ENCODE assay signal across 11 cellular contexts in the genomic region with DNA sequence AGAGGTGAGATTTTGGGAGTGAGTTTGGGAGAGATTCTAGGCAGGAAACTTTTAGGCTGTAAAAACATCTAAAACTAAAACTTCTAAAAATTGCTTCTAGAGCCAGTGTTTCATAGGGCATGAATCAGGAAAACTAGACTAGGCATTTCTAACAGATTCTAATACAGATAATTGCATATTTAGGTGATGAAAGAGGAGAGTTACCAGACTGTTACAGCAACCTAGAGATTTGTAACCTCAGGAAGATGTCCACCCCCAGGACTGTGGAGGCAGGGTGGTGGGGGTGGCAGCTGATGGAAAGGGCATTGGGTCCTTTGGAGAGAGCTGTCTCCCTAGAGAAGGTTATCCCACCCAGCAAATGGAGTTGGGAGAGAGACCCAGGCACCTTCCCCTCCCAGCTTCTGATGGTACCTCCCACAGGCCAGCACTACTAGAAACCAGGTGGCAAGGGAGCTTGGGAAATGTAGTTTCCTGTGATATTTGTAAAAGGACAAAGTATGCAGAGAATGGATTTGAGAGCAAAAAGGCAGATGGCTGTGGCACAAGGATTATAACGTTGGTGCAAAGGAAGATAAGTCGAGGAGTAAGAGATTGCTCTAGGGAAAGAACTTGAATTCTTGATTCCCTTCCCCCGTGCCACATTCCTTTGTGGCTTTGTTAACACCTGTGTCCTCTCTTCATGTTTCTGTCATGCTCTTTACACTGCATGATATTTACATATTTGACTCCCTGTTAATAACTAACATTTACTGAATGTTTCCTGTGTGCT.
DNase-seq lines count a peak whose midpoint lies in the region; ATAC-seq and TF ChIP-seq lines count a peak whose summit lies in the region.
"Had no signal": no experiment of that assay in that cellular context is flagged by ENCODE, and none has a peak within 500 bp of the region (broad histone marks: within the 10 kb centered on the region; RNA-seq: fewer than 3 reads in every experiment).

No MANE protein-coding gene starts in this region.

- H3K27ac Mint-ChIP-seq in stimulated activated naive CD8-positive, alpha-beta T cell treated with anti-CD3 and anti-CD28 coated beads, Interleukin-15, Interleukin-2, amounts not matched to agents 100 ng/mL and 50 ng/mL, for 24 hours, result peak overlapping the region; percentile 54

- WGBS in adrenal gland, 4 donors, result 86 to 88% (median 88%) methylated on average over 3 of the region's 3 CpGs

- no peaks in the 10 kb centered on the region for H3K36me3 ChIP-seq in adrenal gland (replicated peaks in 1 of 2)

- peak overlapping the region in 3 of 5 donors; percentile 56 to 89 (median 71) for H3K27ac ChIP-seq in adrenal gland

- ATAC-seq in stimulated activated naive CD8-positive, alpha-beta T cell treated with anti-CD3 and anti-CD28 coated beads, Interleukin-15, Interleukin-2, amounts not matched to agents 100 U/mL and 50 U/mL, for 24 hours, result no peak
- ATAC-seq in HG03108 (IDR thresholded peaks at IDR 0.05; ENCODE audit: unreplicated experiment), result peak; percentile 62
- no peak for ATAC-seq in HG03520 (IDR thresholded peaks at IDR 0.05; ENCODE audit: unreplicated experiment)

- peak overlapping the region in 1 of 4 donors; percentile 15 for H3K4me3 ChIP-seq in adrenal gland

- TF ChIP-seq CTCF in adrenal gland (IDR thresholded peaks at IDR 0.05), result no peak

- peaks cover 4% of the 10 kb centered on the region for H3K36me3 Mint-ChIP-seq in stimulated activated naive CD8-positive, alpha-beta T cell treated with anti-CD3 and anti-CD28 coated beads, Interleukin-15, Interleukin-2, amounts not matched to agents 100 ng/mL and 50 ng/mL, for 24 hours (ENCODE audit: low read depth)

- peaks cover 0 to 26% of the 10 kb centered on the region in 2 donors for H3K4me1 ChIP-seq in adrenal gland (replicated peaks in 1 of 2)

- intact Hi-C loops in adrenal gland (cut with DNase I), result loop anchor here in 1 of 2 donors (10.0 kb wide), 1 partner anchor 53 kb away; no protein-coding TSS in a partner anchor

- no peaks in the 10 kb centered on the region for H3K27me3 ChIP-seq in adrenal gland

- H3K27me3 Mint-ChIP-seq in stimulated activated naive CD8-positive, alpha-beta T cell treated with anti-CD3 and anti-CD28 coated beads, Interleukin-15, Interleukin-2, amounts not matched to agents 100 ng/mL and 50 ng/mL, for 24 hours, result no peaks in the 10 kb centered on the region

- peaks cover 86% of the 10 kb centered on the region for H3K4me1 Mint-ChIP-seq in stimulated activated naive CD8-positive, alpha-beta T cell treated with anti-CD3 and anti-CD28 coated beads, Interleukin-15, Interleukin-2, amounts not matched to agents 100 ng/mL and 50 ng/mL, for 24 hours (ENCODE audit: low read depth)

- H3K9me3 Mint-ChIP-seq in stimulated activated naive CD8-positive, alpha-beta T cell treated with anti-CD3 and anti-CD28 coated beads, Interleukin-15, Interleukin-2, amounts not matched to agents 100 ng/mL and 50 ng/mL, for 24 hours, result no peaks in the 10 kb centered on the region

- no peaks in the 10 kb centered on the region for H3K9me3 ChIP-seq in adrenal gland (replicated peaks in 1 of 3)

- DNase-seq in stimulated activated naive CD8-positive, alpha-beta T cell treated with anti-CD3 and anti-CD28 coated beads, Interleukin-15, Interleukin-2, amounts not matched to agents 100 U/mL and 50 U/mL, for 24 hours, result no peak
- DNase-seq in adrenal gland (no peak), SIG-M5 (lab: John Stamatoyannopoulos, UW) (no peak), midbrain (lab: John Stamatoyannopoulos, UW) (no peak)
- no peak for DNase-seq in activated CD4-positive, alpha-beta T cell treated with anti-CD3 and anti-CD28 coated beads, Interleukin-2, amount 50 U/mL, for 4 hours
- DNase-seq: activated T-cell treated with anti-CD3 and anti-CD28 coated beads, Interleukin-2, amount 50 U/mL, for 1 hour; mesenchymal stem cell; NCI-H1092 had no signal

- H3K4me3 Mint-ChIP-seq in stimulated activated naive CD8-positive, alpha-beta T cell treated with anti-CD3 and anti-CD28 coated beads, Interleukin-15, Interleukin-2, amounts not matched to agents 100 ng/mL and 50 ng/mL, for 24 hours, result no peak overlapping the region

- no peak for TF ChIP-seq POLR2A in adrenal gland (IDR thresholded peaks at IDR 0.05)
